ENCODE assay signal across 18 cellular contexts in the genomic region with DNA sequence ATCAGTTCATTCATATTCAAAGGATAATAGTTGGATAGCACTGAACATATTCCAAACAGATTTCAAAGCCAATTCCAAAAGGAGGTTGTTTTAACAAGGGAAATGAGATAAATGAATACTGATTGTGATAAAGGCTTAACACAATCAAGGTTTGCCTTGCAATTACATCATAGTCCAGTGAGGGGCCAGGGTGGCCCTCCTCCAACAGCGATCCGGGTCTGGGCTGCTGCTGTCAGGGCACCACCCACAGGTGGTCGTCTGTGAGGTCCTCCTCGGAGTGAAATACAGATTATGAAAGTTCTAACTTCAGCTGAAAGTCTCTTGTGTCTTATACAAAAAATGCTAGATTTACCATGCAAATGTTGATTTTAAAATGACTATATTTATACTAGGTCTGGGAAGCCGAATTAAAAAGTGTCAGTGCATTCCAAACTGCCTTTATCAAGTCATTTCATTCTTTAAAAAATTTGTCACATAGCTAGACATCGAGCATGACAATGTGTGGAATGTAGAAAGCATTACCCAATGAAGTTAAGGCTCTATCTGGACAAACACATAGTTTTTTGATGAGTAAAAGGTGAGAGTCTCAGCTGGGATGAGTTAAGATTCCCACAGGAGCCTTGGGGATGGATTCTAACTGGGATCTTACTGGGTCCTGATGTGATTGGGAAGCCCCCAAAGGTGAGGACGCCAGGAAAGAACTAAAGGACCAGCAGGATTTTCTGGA.
DNase-seq lines count a peak whose midpoint lies in the region; TF ChIP-seq lines count a peak whose summit lies in the region.
"Had no signal": no experiment of that assay in that cellular context is flagged by ENCODE, and none has a peak within 500 bp of the region (broad histone marks: within the 10 kb centered on the region; RNA-seq: fewer than 3 reads in every experiment).

No MANE protein-coding gene starts in this region.

- H2BK5ac ChIP-seq in mesenchymal stem cell (ENCODE audit: low read depth, low read length, poor library complexity, severe bottlenecking), result no peak overlapping the region

- no peak overlapping the region for H3K4me2 ChIP-seq in mesenchymal stem cell (ENCODE audit: low read length, poor library complexity, severe bottlenecking)

- no peak overlapping the region for H2BK12ac ChIP-seq in mesenchymal stem cell (ENCODE audit: low read length in 2 of 2)

- CTCF ChIA-PET in Calu3 (lab: Charles Lee), result interaction anchor here (0.6 kb wide), 1 partner anchor 40 kb away, joined by 3 read pairs; no protein-coding TSS in a partner anchor

- no peak overlapping the region for H3K18ac ChIP-seq in mesenchymal stem cell (ENCODE audit: low read depth in 1 of 2, low read length in 2 of 2)

- no peak overlapping the region for H4K91ac ChIP-seq in mesenchymal stem cell (ENCODE audit: low read length)

- peaks cover 18% of the 10 kb centered on the region for H3K4me1 Mint-ChIP-seq in Calu3 (ENCODE audit: low read depth, unreplicated experiment)
- H3K4me1 Mint-ChIP-seq: activated T-helper 17 cell treated with anti-CD3 and anti-CD28 coated beads, Interleukin-2, amount 50 U/mL, for 72 hours had no signal

- H2AK5ac ChIP-seq in mesenchymal stem cell (ENCODE audit: low read length, severe bottlenecking), result no peak overlapping the region

- no TSS peak for BruUV-seq in Calu3 (replicated peaks; lab: Mats Ljungman, UMichigan)

- no peaks in the 10 kb centered on the region for H3K9me3 Mint-ChIP-seq in Calu3 (ENCODE audit: low read depth, unreplicated experiment)
- H3K9me3 Mint-ChIP-seq: activated CD8-positive, alpha-beta T cell treated with anti-CD3 and anti-CD28 coated beads for 36 hours; activated T-helper 17 cell treated with anti-CD3 and anti-CD28 coated beads, Interleukin-2, amount 50 U/mL, for 72 hours had no signal

- H3K27me3 ChIP-seq in breast epithelium (no peaks in the 10 kb centered on the region), mesenchymal stem cell (ENCODE audit: control insufficient read depth in 1 of 2, insufficient read depth in 1 of 2, low read length in 2 of 2) (no peaks in the 10 kb centered on the region)
- H3K27me3 ChIP-seq: esophagus muscularis mucosa had no signal

- no peak overlapping the region for H3K4me3 Mint-ChIP-seq in Calu3 (ENCODE audit: low read depth, unreplicated experiment)
- H3K4me3 Mint-ChIP-seq: activated CD8-positive, alpha-beta T cell treated with anti-CD3 and anti-CD28 coated beads for 36 hours; activated T-helper 17 cell treated with anti-CD3 and anti-CD28 coated beads, Interleukin-2, amount 50 U/mL, for 72 hours; nephron progenitor cell had no signal

- TF ChIP-seq CTCF in breast epithelium (IDR thresholded peaks at IDR 0.05) (no peak), Calu3 (IDR thresholded peaks at IDR 0.05; ENCODE audit: unreplicated experiment) (no peak)

- no peak overlapping the region for H2BK15ac ChIP-seq in mesenchymal stem cell (ENCODE audit: low read depth, poor library complexity, severe bottlenecking)

- H3K9ac ChIP-seq in mesenchymal stem cell (ENCODE audit: low read length), result no peak overlapping the region

- 58% methylated on average over 5 of the region's 7 CpGs for WGBS in mesenchymal stem cell

- H3K9me3 ChIP-seq in breast epithelium (no peaks in the 10 kb centered on the region), mesenchymal stem cell (ENCODE audit: control insufficient read depth, low read length) (no peaks in the 10 kb centered on the region)
- H3K9me3 ChIP-seq: thoracic aorta had no signal

- intact Hi-C loops in breast epithelium (cut with DNase I; ENCODE audit: low total_unique reads), result no loop called here
- intact Hi-C loops in Calu3 (cut with micrococcal nuclease; ENCODE audit: unreplicated experiment), result no loop called here

- peaks cover 24% of the 10 kb centered on the region for H3K27me3 Mint-ChIP-seq in Calu3 (ENCODE audit: unreplicated experiment)

- no peak overlapping the region for H2AFZ ChIP-seq in mesenchymal stem cell (ENCODE audit: low read depth, low read length)

- TF ChIP-seq POLR2A in breast epithelium (IDR thresholded peaks at IDR 0.05), result no peak

- H3K79me1 ChIP-seq in mesenchymal stem cell (replicated peaks; ENCODE audit: low read length, poor library complexity, severe bottlenecking), result no peaks in the 10 kb centered on the region

- no peaks in the 10 kb centered on the region for H3K36me3 ChIP-seq in breast epithelium
- no peaks in the 10 kb centered on the region for H3K36me3 ChIP-seq in mesenchymal stem cell (ENCODE audit: control insufficient read depth in 1 of 2, insufficient read depth in 2 of 2, low read depth in 1 of 2, low read length in 2 of 2)
- H3K36me3 ChIP-seq: esophagus muscularis mucosa, thoracic aorta had no signal

- no peak overlapping the region for H3K23ac ChIP-seq in mesenchymal stem cell (ENCODE audit: low read length in 2 of 2)

- peak; percentile 37 for DNase-seq in AG08396 (ENCODE audit: low spot score)
- peak; percentile 34 for DNase-seq in LHCN-M2 (ENCODE audit: low read depth)
- no peak for DNase-seq in breast epithelium (ENCODE audit: low spot score in 2 of 2)
- DNase-seq in mesenchymal stem cell, result peak; percentile 43
- no peak for DNase-seq in mesenteric fat pad (ENCODE audit: low spot score)
- no peak for DNase-seq in KG1 (lab: John Stamatoyannopoulos, UW)
- DNase-seq in activated CD4-positive, alpha-beta T cell treated with anti-CD3 and anti-CD28 coated beads for 4 hours, result no peak
- DNase-seq in Calu3, result no peak
- DNase-seq: activated CD8-positive, alpha-beta T cell treated with anti-CD3 and anti-CD28 coated beads for 36 hours; amygdala; dermis blood vessel endothelial cell; NCI-H1092 treated with DMSO at 0.1 percent for 48 hours; NCI-H2227 treated with DMSO at 0.1 percent for 48 hours; nephron progenitor cell had no signal

- no peak overlapping the region for H3K27ac Mint-ChIP-seq in Calu3 (ENCODE audit: unreplicated experiment)
- H3K27ac Mint-ChIP-seq: activated CD8-positive, alpha-beta T cell treated with anti-CD3 and anti-CD28 coated beads for 36 hours; activated T-helper 17 cell treated with anti-CD3 and anti-CD28 coated beads, Interleukin-2, amount 50 U/mL, for 72 hours; nephron progenitor cell had no signal

- no peak overlapping the region for H3K4me3 ChIP-seq in breast epithelium
- H3K4me3 ChIP-seq in mesenchymal stem cell (ENCODE audit: insufficient read depth in 1 of 2, low read depth in 1 of 2, low read length in 2 of 2), result no peak overlapping the region
- H3K4me3 ChIP-seq: esophagus muscularis mucosa, lung, thoracic aorta had no signal

- no peak overlapping the region for H2BK120ac ChIP-seq in mesenchymal stem cell (ENCODE audit: low read depth, low read length)

- no peak overlapping the region for H3K4ac ChIP-seq in mesenchymal stem cell (ENCODE audit: low read depth in 1 of 2, low read length in 2 of 2)

- H3K27ac ChIP-seq in breast epithelium (peak overlapping the region; percentile 66 to 79), mesenchymal stem cell (ENCODE audit: low read length, poor library complexity, severe bottlenecking) (peak overlapping the region; percentile 30)
- H3K27ac ChIP-seq: esophagus muscularis mucosa had no signal

- H3K4me1 ChIP-seq in breast epithelium (peaks cover 6 to 15% of the 10 kb centered on the region in 2 donors), mesenchymal stem cell (ENCODE audit: control insufficient read depth, insufficient read depth, low read depth, low read length) (peaks cover 19% of the 10 kb centered on the region)

- H4K8ac ChIP-seq in mesenchymal stem cell (ENCODE audit: low read length), result no peak overlapping the region

- H3K14ac ChIP-seq in mesenchymal stem cell (ENCODE audit: low read length in 2 of 2), result no peak overlapping the region

- no peaks in the 10 kb centered on the region for H3K36me3 Mint-ChIP-seq in Calu3 (ENCODE audit: insufficient read depth, unreplicated experiment)

Comparison
In these comparisons a context has a peak if more than half of its experiments do, and no peak if none do; other contexts are left out.
1. DNase-seq: peak in AG08396 (single experiment), LHCN-M2 (single experiment) and mesenchymal stem cell (single experiment); none in breast epithelium (0 of 2), mesenteric fat pad (single experiment), KG1 (single experiment), activated CD4-positive, alpha-beta T cell treated with anti-CD3 and anti-CD28 coated beads for 4 hours (0 of 2) and Calu3 (single experiment).